ENCODE assay signal across 1 cellular context in genomic region chr1:26784023-26784871, GRCh38.
TF ChIP-seq lines count a peak whose summit lies in the region.

No MANE protein-coding gene starts in this region.

TF ChIP-seq in K562, 482 proteins besides CTCF, POLR2A, EP300 and RAD21 (continued from another document and continues in another):
- TF ChIP-seq MAFK (IDR thresholded peaks at IDR 0.05; ENCODE audit: low read length) (0 out of 2 replicates have a peak, but pooled peaks have one; percentile 8), WHSC1 (IDR thresholded peaks at IDR 0.05; ENCODE audit: low read length) (no peak), MEF2A (IDR thresholded peaks at IDR 0.05; ENCODE audit: control insufficient read depth, low read depth, low read length) (no peak), ZNF592 (IDR thresholded peaks at IDR 0.05) (peak; percentile 44; the same call in 1 of the 2 replicates), MYNN (IDR thresholded peaks at IDR 0.05) (peak; percentile 60; the same call in 1 of the 2 replicates), MYNN (CRISPR knock-in tag; IDR thresholded peaks at IDR 0.05) (no peak), ZNF12 (CRISPR knock-in tag; IDR thresholded peaks at IDR 0.05) (no peak), ZNF3 (CRISPR knock-in tag; IDR thresholded peaks at IDR 0.05) (no peak), ZFP30 (CRISPR knock-in tag; IDR thresholded peaks at IDR 0.05; ENCODE audit: borderline replicate concordance) (no peak), TRIM28 (IDR thresholded peaks at IDR 0.05) (no peak), SRF (CRISPR knock-in tag; IDR thresholded peaks at IDR 0.05) (0 out of 4 replicates have a peak, but pooled peaks of 1 of the 2 experiments have one; percentile 59), TBP (optimal IDR thresholded peaks at IDR 0.05; ENCODE audit: low read depth, low read length) (peak; percentile 35), NRF1 (conservative IDR thresholded peaks at IDR 0.05 in 1 of 2, IDR thresholded peaks at IDR 0.05 in 1 of 2) (peak; percentile 13 to 39; a peak in 3 of 4 replicates), MEIS2 (IDR thresholded peaks at IDR 0.05; ENCODE audit: partially characterized antibody) (no peak), JUND (IDR thresholded peaks at IDR 0.05; ENCODE audit: borderline replicate concordance, low read depth, low read length) (0 out of 2 replicates have a peak, but pooled peaks have one; percentile 58), JUND (tag; IDR thresholded peaks at IDR 0.05; ENCODE audit: borderline replicate concordance, low read depth, low read length) (peak; percentile 47; the same call in 2 of the 3 replicates), U2AF1 (optimal IDR thresholded peaks at IDR 0.05; ENCODE audit: low read depth, low read length) (no peak), JUN (IDR thresholded peaks at IDR 0.05; ENCODE audit: borderline replicate concordance, low read depth, low read length) (no peak), JUN (CRISPR knock-in tag; IDR thresholded peaks at IDR 0.05; ENCODE audit: borderline replicate concordance) (no peak), SREBF2 (CRISPR knock-in tag; IDR thresholded peaks at IDR 0.05) (no peak), THRAP3 (IDR thresholded peaks at IDR 0.05; ENCODE audit: borderline replicate concordance) (no peak), ZNF511 (CRISPR knock-in tag; IDR thresholded peaks at IDR 0.05) (no peak), CBFB (CRISPR knock-in tag; IDR thresholded peaks at IDR 0.05) (0 out of 2 replicates have a peak, but pooled peaks have one; percentile 8), SP2 (IDR thresholded peaks at IDR 0.05; ENCODE audit: extremely low read depth, low read depth, low read length, poor library complexity, severe bottlenecking) (no peak), ZHX1 (conservative IDR thresholded peaks at IDR 0.05; ENCODE audit: low read length) (no peak), SAFB2 (IDR thresholded peaks at IDR 0.05; ENCODE audit: borderline replicate concordance, low read depth, low read length, severe bottlenecking) (no peak), SLC30A9 (CRISPR knock-in tag; IDR thresholded peaks at IDR 0.05) (no peak), CHD1 (IDR thresholded peaks at IDR 0.05; ENCODE audit: low read length) (no peak), HDAC2 (IDR thresholded peaks at IDR 0.05) (no peak), ESRRA (IDR thresholded peaks at IDR 0.05; ENCODE audit: borderline replicate concordance, low read depth) (peak; percentile 95)
- TF ChIP-seq, protein P1, sequence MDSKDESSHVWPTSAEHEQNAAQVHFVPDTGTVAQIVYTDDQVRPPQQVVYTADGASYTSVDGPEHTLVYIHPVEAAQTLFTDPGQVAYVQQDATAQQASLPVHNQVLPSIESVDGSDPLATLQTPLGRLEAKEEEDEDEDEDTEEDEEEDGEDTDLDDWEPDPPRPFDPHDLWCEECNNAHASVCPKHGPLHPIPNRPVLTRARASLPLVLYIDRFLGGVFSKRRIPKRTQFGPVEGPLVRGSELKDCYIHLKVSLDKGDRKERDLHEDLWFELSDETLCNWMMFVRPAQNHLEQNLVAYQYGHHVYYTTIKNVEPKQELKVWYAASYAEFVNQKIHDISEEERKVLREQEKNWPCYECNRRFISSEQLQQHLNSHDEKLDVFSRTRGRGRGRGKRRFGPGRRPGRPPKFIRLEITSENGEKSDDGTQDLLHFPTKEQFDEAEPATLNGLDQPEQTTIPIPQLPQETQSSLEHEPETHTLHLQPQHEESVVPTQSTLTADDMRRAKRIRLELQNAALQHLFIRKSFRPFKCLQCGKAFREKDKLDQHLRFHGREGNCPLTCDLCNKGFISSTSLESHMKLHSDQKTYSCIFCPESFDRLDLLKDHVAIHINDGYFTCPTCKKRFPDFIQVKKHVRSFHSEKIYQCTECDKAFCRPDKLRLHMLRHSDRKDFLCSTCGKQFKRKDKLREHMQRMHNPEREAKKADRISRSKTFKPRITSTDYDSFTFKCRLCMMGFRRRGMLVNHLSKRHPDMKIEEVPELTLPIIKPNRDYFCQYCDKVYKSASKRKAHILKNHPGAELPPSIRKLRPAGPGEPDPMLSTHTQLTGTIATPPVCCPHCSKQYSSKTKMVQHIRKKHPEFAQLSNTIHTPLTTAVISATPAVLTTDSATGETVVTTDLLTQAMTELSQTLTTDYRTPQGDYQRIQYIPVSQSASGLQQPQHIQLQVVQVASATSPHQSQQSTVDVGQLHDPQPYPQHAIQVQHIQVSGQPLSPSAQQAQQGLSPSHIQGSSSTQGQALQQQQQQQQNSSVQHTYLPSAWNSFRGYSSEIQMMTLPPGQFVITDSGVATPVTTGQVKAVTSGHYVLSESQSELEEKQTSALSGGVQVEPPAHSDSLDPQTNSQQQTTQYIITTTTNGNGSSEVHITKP (IDR thresholded peaks at IDR 0.05; ENCODE audit: partially characterized antibody) = peak; percentile 83
- TF ChIP-seq, protein P2, sequence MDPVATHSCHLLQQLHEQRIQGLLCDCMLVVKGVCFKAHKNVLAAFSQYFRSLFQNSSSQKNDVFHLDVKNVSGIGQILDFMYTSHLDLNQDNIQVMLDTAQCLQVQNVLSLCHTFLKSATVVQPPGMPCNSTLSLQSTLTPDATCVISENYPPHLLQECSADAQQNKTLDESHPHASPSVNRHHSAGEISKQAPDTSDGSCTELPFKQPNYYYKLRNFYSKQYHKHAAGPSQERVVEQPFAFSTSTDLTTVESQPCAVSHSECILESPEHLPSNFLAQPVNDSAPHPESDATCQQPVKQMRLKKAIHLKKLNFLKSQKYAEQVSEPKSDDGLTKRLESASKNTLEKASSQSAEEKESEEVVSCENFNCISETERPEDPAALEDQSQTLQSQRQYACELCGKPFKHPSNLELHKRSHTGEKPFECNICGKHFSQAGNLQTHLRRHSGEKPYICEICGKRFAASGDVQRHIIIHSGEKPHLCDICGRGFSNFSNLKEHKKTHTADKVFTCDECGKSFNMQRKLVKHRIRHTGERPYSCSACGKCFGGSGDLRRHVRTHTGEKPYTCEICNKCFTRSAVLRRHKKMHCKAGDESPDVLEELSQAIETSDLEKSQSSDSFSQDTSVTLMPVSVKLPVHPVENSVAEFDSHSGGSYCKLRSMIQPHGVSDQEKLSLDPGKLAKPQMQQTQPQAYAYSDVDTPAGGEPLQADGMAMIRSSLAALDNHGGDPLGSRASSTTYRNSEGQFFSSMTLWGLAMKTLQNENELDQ (CRISPR knock-in tag; IDR thresholded peaks at IDR 0.05; ENCODE audit: borderline replicate concordance) = no peak
- TF ChIP-seq, protein P3, sequence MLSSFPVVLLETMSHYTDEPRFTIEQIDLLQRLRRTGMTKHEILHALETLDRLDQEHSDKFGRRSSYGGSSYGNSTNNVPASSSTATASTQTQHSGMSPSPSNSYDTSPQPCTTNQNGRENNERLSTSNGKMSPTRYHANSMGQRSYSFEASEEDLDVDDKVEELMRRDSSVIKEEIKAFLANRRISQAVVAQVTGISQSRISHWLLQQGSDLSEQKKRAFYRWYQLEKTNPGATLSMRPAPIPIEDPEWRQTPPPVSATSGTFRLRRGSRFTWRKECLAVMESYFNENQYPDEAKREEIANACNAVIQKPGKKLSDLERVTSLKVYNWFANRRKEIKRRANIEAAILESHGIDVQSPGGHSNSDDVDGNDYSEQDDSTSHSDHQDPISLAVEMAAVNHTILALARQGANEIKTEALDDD (IDR thresholded peaks at IDR 0.05) = peak; percentile 78
- TF ChIP-seq, protein P4, sequence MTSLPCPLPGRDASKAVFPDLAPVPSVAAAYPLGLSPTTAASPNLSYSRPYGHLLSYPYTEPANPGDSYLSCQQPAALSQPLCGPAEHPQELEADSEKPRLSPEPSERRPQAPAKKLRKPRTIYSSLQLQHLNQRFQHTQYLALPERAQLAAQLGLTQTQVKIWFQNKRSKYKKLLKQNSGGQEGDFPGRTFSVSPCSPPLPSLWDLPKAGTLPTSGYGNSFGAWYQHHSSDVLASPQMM (CRISPR knock-in tag; IDR thresholded peaks at IDR 0.05) = no peak
- TF ChIP-seq, protein P5, sequence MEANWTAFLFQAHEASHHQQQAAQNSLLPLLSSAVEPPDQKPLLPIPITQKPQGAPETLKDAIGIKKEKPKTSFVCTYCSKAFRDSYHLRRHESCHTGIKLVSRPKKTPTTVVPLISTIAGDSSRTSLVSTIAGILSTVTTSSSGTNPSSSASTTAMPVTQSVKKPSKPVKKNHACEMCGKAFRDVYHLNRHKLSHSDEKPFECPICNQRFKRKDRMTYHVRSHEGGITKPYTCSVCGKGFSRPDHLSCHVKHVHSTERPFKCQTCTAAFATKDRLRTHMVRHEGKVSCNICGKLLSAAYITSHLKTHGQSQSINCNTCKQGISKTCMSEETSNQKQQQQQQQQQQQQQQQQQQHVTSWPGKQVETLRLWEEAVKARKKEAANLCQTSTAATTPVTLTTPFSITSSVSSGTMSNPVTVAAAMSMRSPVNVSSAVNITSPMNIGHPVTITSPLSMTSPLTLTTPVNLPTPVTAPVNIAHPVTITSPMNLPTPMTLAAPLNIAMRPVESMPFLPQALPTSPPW (CRISPR knock-in tag; IDR thresholded peaks at IDR 0.05) = peak; percentile 81
- TF ChIP-seq, protein P6, sequence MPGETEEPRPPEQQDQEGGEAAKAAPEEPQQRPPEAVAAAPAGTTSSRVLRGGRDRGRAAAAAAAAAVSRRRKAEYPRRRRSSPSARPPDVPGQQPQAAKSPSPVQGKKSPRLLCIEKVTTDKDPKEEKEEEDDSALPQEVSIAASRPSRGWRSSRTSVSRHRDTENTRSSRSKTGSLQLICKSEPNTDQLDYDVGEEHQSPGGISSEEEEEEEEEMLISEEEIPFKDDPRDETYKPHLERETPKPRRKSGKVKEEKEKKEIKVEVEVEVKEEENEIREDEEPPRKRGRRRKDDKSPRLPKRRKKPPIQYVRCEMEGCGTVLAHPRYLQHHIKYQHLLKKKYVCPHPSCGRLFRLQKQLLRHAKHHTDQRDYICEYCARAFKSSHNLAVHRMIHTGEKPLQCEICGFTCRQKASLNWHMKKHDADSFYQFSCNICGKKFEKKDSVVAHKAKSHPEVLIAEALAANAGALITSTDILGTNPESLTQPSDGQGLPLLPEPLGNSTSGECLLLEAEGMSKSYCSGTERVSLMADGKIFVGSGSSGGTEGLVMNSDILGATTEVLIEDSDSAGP (CRISPR knock-in tag; IDR thresholded peaks at IDR 0.05) = peak; percentile 38; the same call in 1 of the 2 replicates
- TF ChIP-seq, protein P7, sequence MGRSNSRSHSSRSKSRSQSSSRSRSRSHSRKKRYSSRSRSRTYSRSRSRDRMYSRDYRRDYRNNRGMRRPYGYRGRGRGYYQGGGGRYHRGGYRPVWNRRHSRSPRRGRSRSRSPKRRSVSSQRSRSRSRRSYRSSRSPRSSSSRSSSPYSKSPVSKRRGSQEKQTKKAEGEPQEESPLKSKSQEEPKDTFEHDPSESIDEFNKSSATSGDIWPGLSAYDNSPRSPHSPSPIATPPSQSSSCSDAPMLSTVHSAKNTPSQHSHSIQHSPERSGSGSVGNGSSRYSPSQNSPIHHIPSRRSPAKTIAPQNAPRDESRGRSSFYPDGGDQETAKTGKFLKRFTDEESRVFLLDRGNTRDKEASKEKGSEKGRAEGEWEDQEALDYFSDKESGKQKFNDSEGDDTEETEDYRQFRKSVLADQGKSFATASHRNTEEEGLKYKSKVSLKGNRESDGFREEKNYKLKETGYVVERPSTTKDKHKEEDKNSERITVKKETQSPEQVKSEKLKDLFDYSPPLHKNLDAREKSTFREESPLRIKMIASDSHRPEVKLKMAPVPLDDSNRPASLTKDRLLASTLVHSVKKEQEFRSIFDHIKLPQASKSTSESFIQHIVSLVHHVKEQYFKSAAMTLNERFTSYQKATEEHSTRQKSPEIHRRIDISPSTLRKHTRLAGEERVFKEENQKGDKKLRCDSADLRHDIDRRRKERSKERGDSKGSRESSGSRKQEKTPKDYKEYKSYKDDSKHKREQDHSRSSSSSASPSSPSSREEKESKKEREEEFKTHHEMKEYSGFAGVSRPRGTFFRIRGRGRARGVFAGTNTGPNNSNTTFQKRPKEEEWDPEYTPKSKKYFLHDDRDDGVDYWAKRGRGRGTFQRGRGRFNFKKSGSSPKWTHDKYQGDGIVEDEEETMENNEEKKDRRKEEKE (IDR thresholded peaks at IDR 0.05; ENCODE audit: borderline replicate concordance in 1 of 2, control insufficient read depth in 1 of 2, low read depth in 2 of 2, low read length in 1 of 2) = no peak
